Comparison of ENCODE assay signal across 12 cellular contexts in genomic region chr10:46523119-46523880, GRCh38. TPM values are rescaled to one million over a fixed set of nuclear protein-coding genes. Genes with fewer than 3 reads are reported as not detected.
DNase-seq lines count a peak whose midpoint lies in the region; ATAC-seq and TF ChIP-seq lines count a peak whose summit lies in the region.
"Had no signal": no experiment of that assay in that cellular context is flagged by ENCODE, and none has a peak within 500 bp of the region (broad histone marks: within the 10 kb centered on the region; RNA-seq: fewer than 3 reads in every experiment).

No MANE protein-coding gene starts in this region.

- ATAC-seq in left lobe of liver, result peak; percentile 53
- no peak for ATAC-seq in T-helper 17 cell

- peak overlapping the region in 1 of 2 donors; percentile 1 for H3K27ac ChIP-seq in tibial artery
- H3K27ac ChIP-seq: neural progenitor cell had no signal

- no peaks in the 10 kb centered on the region for H3K9me3 ChIP-seq in tibial artery
- H3K9me3 ChIP-seq in T-helper 17 cell (ENCODE audit: control insufficient read depth, low read length, poor library complexity, severe bottlenecking), result no peaks in the 10 kb centered on the region

- no peak overlapping the region for H3K27ac Mint-ChIP-seq in T-helper 17 cell
- H3K27ac Mint-ChIP-seq: neural progenitor cell; stimulated activated naive B cell treated with anti-CD40 and anti-IgM and Interleukin-4, amounts not matched to agents 10 μg/mL and 1 μg/mL and 100 μg/mL, for 72 hours had no signal

- no peaks in the 10 kb centered on the region for H3K27me3 Mint-ChIP-seq in T-helper 17 cell
- H3K27me3 Mint-ChIP-seq: stimulated activated naive B cell treated with anti-CD40 and anti-IgM and Interleukin-4, amounts not matched to agents 10 μg/mL and 1 μg/mL and 100 μg/mL, for 72 hours had no signal

- no peak overlapping the region for H3K4me3 Mint-ChIP-seq in T-helper 17 cell
- H3K4me3 Mint-ChIP-seq: neural progenitor cell; stimulated activated naive B cell treated with anti-CD40 and anti-IgM and Interleukin-4, amounts not matched to agents 10 μg/mL and 1 μg/mL and 100 μg/mL, for 72 hours had no signal

- peaks cover 0 to 21% (median 16%) of the 10 kb centered on the region in 4 donors for H3K4me1 ChIP-seq in tibial artery
- H3K4me1 ChIP-seq: neural progenitor cell had no signal

- no peaks in the 10 kb centered on the region for H3K36me3 Mint-ChIP-seq in T-helper 17 cell (ENCODE audit: low read depth)
- H3K36me3 Mint-ChIP-seq: neural progenitor cell; stimulated activated naive B cell treated with anti-CD40 and anti-IgM and Interleukin-4, amounts not matched to agents 10 μg/mL and 1 μg/mL and 100 μg/mL, for 72 hours had no signal

- no peaks in the 10 kb centered on the region for H3K36me3 ChIP-seq in tibial artery
- H3K36me3 ChIP-seq: BLaER1 treated with 17β-estradiol and CSF1 and Interleukin-3, amounts not matched to agents 10 nM and 100 nM; neural progenitor cell had no signal

- no peak for TF ChIP-seq CTCF in tibial artery (IDR thresholded peaks at IDR 0.05)

- DNase-seq in activated T-cell treated with anti-CD3 and anti-CD28 coated beads, Interleukin-2, amount 50 U/mL, for 1 hour, result peak; percentile 15
- DNase-seq in activated T-cell treated with anti-CD3 and anti-CD28 coated beads for 4 hours (no peak), astrocyte of the hippocampus (ENCODE audit: low read depth, low spot score) (peak; percentile 63), left lobe of liver (ENCODE audit: low spot score) (peak; percentile 57), tibial artery (peak; percentile 20 to 71), T-helper 17 cell (no peak), RKO (ENCODE audit: low spot score) (no peak)
- no peak for DNase-seq in activated CD4-positive, alpha-beta T cell treated with anti-CD3 and anti-CD28 coated beads for 4 hours
- DNase-seq: NCI-H2107; stimulated activated naive B cell treated with anti-CD40 and anti-IgM and Interleukin-4, amounts not matched to agents 10 μg/mL and 1 μg/mL and 100 μg/mL, for 72 hours had no signal

- no peaks in the 10 kb centered on the region for H3K27me3 ChIP-seq in tibial artery
- H3K27me3 ChIP-seq: BLaER1 treated with 17β-estradiol and CSF1 and Interleukin-3, amounts not matched to agents 10 nM and 100 nM; neural progenitor cell had no signal

- intact Hi-C loops in tibial artery (cut with DNase I; ENCODE audit: low total_unique reads), result no loop called here

- H3K4me1 Mint-ChIP-seq in T-helper 17 cell, result no peaks in the 10 kb centered on the region
- H3K4me1 Mint-ChIP-seq: neural progenitor cell; stimulated activated naive B cell treated with anti-CD40 and anti-IgM and Interleukin-4, amounts not matched to agents 10 μg/mL and 1 μg/mL and 100 μg/mL, for 72 hours had no signal

- no peak overlapping the region for H3K4me3 ChIP-seq in tibial artery
- H3K4me3 ChIP-seq: BLaER1 treated with 17β-estradiol and CSF1 and Interleukin-3, amounts not matched to agents 10 nM and 100 nM; neural progenitor cell had no signal

RNA-seq across cellular contexts. Expression of gene GPRIN2, which starts 33.2 kb away (rescaled TPM):
- 1.1 TPM for total RNA-seq in left lobe of liver
- total RNA-seq in T-helper 17 cell, result not detected

RNA-seq across cellular contexts. Expression of gene SYT15, which starts 55.6 kb away (rescaled TPM):
- 0.65 TPM for total RNA-seq in left lobe of liver
- total RNA-seq in T-helper 17 cell, result 1 to 10 TPM; 1.0 to 1.1 TPM

RNA-seq across cellular contexts. Expression of gene NPY4R, which starts 57.5 kb away (rescaled TPM):
- total RNA-seq in left lobe of liver (not detected), T-helper 17 cell (not detected)

Comparison
In these comparisons a context has a peak if more than half of its experiments do, and no peak if none do; other contexts are left out.
1. DNase-seq: peak in activated T-cell treated with anti-CD3 and anti-CD28 coated beads, Interleukin-2, amount 50 U/mL, for 1 hour (single experiment), astrocyte of the hippocampus (single experiment), left lobe of liver (single experiment) and tibial artery (2 of 2); none in activated T-cell treated with anti-CD3 and anti-CD28 coated beads for 4 hours (single experiment), T-helper 17 cell (0 of 3), RKO (single experiment) and activated CD4-positive, alpha-beta T cell treated with anti-CD3 and anti-CD28 coated beads for 4 hours (0 of 2).